8 cellular contexts compared by ENCODE assay signal in the genomic region with DNA sequence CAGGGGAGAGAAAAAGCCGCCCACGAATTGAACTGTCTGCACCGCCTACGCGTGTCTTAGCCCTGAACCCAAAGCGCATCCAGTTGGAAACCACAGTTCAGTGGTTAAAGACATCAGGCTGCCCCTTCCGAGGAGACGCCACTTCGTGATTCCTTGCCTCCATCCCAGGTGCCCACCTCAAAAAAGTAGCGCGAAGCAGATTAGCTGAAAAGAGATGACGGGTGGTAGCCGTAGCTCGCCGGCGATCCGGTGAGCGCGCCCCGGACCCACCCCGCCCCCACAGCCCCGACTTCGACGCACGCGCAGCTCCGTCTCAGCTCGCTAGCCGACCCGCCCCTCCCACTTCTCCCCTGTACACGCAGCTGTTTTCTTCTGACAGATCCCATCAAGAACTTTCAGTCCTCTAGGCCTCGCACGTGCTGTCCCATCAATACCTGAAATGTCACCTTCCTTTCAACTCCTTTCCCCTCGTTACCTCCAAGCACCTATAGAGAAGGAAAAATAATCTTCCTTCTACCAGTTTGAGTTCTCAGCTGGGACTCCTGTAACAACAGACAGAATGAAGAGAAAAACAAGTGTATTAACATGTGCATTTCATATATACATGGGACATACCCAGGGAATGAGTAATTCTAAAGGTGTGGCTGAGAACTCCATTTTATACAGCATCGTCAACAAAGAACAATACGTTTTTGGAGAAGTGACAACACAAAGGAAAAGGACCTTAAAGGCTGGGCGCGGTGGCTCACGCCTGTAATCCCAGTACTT. TPM values are rescaled to one million over a fixed set of nuclear protein-coding genes. Genes with fewer than 3 reads are reported as not detected.
DNase-seq lines count a peak whose midpoint lies in the region; ATAC-seq, FAIRE-seq and TF ChIP-seq lines count a peak whose summit lies in the region.

No MANE protein-coding gene starts in this region.

- no peaks in the 10 kb centered on the region for H3K9me3 Mint-ChIP-seq in activated CD8-positive, alpha-beta T cell treated with anti-CD3 and anti-CD28 coated beads for 36 hours

- peak overlapping the region; percentile 90 for H3K4me3 Mint-ChIP-seq in activated CD8-positive, alpha-beta T cell treated with anti-CD3 and anti-CD28 coated beads for 36 hours

- peak; percentile 87 for DNase-seq in Ammon's horn (ENCODE audit: low spot score)
- DNase-seq in GM19239 (ENCODE audit: insufficient read length, low spot score): peak; percentile 47
- peak; percentile 73 for DNase-seq in NCI-H774 (lab: John Stamatoyannopoulos, UW)
- peak; percentile 92 for DNase-seq in activated CD8-positive, alpha-beta T cell treated with anti-CD3 and anti-CD28 coated beads for 36 hours
- DNase-seq in effector CD8-positive, alpha-beta T cell (lab: John Stamatoyannopoulos, UW): peak; percentile 69
- DNase-seq in medulla oblongata (ENCODE audit: extremely low spot score): peak; percentile 85
- DNase-seq in stimulated activated CD4-positive, alpha-beta T cell treated with anti-CD3 and anti-CD28 coated beads, TNF-alpha, amount 100 ng/mL, for 4 hours (ENCODE audit: low read depth in 3 of 3): peak; percentile 69 to 80 (median 71)

- H3K27me3 Mint-ChIP-seq in activated CD8-positive, alpha-beta T cell treated with anti-CD3 and anti-CD28 coated beads for 36 hours: peaks cover 2% of the 10 kb centered on the region

- intact Hi-C loops in activated CD8-positive, alpha-beta T cell treated with anti-CD3 and anti-CD28 coated beads for 36 hours (cut with micrococcal nuclease): no loop called here

- POLR2A ChIA-PET in activated CD8-positive, alpha-beta T cell treated with anti-CD3 and anti-CD28 coated beads for 36 hours (lab: Charles Lee): interaction anchor here (1.0 to 5.0 kb wide), 5 partner anchors 11 to 108 kb away, joined by 3 to 29 read pairs (median 3); partner anchors contain the start of genes OSBP and PATL1

- peak; percentile 42 for ATAC-seq in HG03460 (IDR thresholded peaks at IDR 0.05; ENCODE audit: unreplicated experiment)
- peak; percentile 55 for ATAC-seq in activated CD8-positive, alpha-beta T cell treated with anti-CD3 and anti-CD28 coated beads for 36 hours

- CTCF ChIA-PET in activated CD8-positive, alpha-beta T cell treated with anti-CD3 and anti-CD28 coated beads for 36 hours (lab: Charles Lee): interaction anchor here (1.2 to 2.2 kb wide), 5 partner anchors 9 to 109 kb away, joined by 3 to 7 read pairs (median 5); no protein-coding TSS in a partner anchor

- peak overlapping the region; percentile 95 for H3K27ac Mint-ChIP-seq in activated CD8-positive, alpha-beta T cell treated with anti-CD3 and anti-CD28 coated beads for 36 hours

- H3K4me1 Mint-ChIP-seq in activated CD8-positive, alpha-beta T cell treated with anti-CD3 and anti-CD28 coated beads for 36 hours (ENCODE audit: low read depth): peaks cover 35% of the 10 kb centered on the region

- no peak for TF ChIP-seq CTCF in activated CD8-positive, alpha-beta T cell treated with anti-CD3 and anti-CD28 coated beads for 36 hours (IDR thresholded peaks at IDR 0.05)

- peak; percentile 57 for FAIRE-seq in GM19239 (lab: Jason Lieb, UNC)

- H3K36me3 Mint-ChIP-seq in activated CD8-positive, alpha-beta T cell treated with anti-CD3 and anti-CD28 coated beads for 36 hours (ENCODE audit: low read depth): peaks cover 3% of the 10 kb centered on the region

RNA-seq across cellular contexts. Expression of gene OR4D9, which starts 49.5 kb away (rescaled TPM):
- total RNA-seq in activated CD8-positive, alpha-beta T cell treated with anti-CD3 and anti-CD28 coated beads for 36 hours: not detected

RNA-seq across cellular contexts. Expression of gene OSBP, which starts 54.7 kb away (rescaled TPM):
- 10 to 100 TPM; 38.1 to 41.0 TPM for total RNA-seq in activated CD8-positive, alpha-beta T cell treated with anti-CD3 and anti-CD28 coated beads for 36 hours

RNA-seq across cellular contexts. Expression of gene OR4D11, which starts 57.5 kb away (rescaled TPM):
- not detected for total RNA-seq in activated CD8-positive, alpha-beta T cell treated with anti-CD3 and anti-CD28 coated beads for 36 hours

Comparison
In these comparisons a context has a peak if more than half of its experiments do, and no peak if none do; other contexts are left out.
1. Peak in every context shown above with its lines: DNase-seq and ATAC-seq.